In genomic region chr21:36471254-36471723, GRCh38 we compare ENCODE assay signal across 11 cellular contexts. TPM values are rescaled to one million over a fixed set of nuclear protein-coding genes. Genes with fewer than 3 reads are reported as not detected.
DNase-seq lines count a peak whose midpoint lies in the region; TF ChIP-seq lines count a peak whose summit lies in the region.
"Had no signal": no experiment of that assay in that cellular context is flagged by ENCODE, and none has a peak within 500 bp of the region (broad histone marks: within the 10 kb centered on the region; RNA-seq: fewer than 3 reads in every experiment).

No MANE protein-coding gene starts in this region.

- intact Hi-C loops in activated CD4-positive, alpha-beta T cell treated with anti-CD3 and anti-CD28 coated beads, Interleukin-2, amount 10 ng/mL, durations not matched to agents 24 days and 14 days (cut with micrococcal nuclease) = no loop called here

- H3K27ac Mint-ChIP-seq in activated CD4-positive, alpha-beta T cell treated with anti-CD3 and anti-CD28 coated beads, Interleukin-2, amount 10 ng/mL, durations not matched to agents 24 days and 14 days = no peak overlapping the region
- H3K27ac Mint-ChIP-seq in neural crest cell (ENCODE audit: unreplicated experiment) (peak overlapping the region; percentile 35), type B pancreatic cell (no peak overlapping the region)

- H3K9me3 Mint-ChIP-seq in activated CD4-positive, alpha-beta T cell treated with anti-CD3 and anti-CD28 coated beads, Interleukin-2, amount 10 ng/mL, durations not matched to agents 24 days and 14 days = no peaks in the 10 kb centered on the region
- H3K9me3 Mint-ChIP-seq in neural crest cell = no peaks in the 10 kb centered on the region
- H3K9me3 Mint-ChIP-seq in type B pancreatic cell = peaks cover 4% of the 10 kb centered on the region

- CTCF ChIA-PET in HEK293 (lab: Yijun Ruan, JAX) = interaction anchor here (0.5 kb wide), 1 partner anchor 50 kb away, joined by 3 read pairs; no protein-coding TSS in a partner anchor

- no peak overlapping the region for H3K4me3 ChIP-seq in HEK293 (ENCODE audit: low read depth, low read length)

- H3K4me1 ChIP-seq in HEK293 (ENCODE audit: control insufficient read depth, insufficient read depth, low read length) = peaks cover 3% of the 10 kb centered on the region

- DNase-seq in activated CD4-positive, alpha-beta T cell treated with anti-CD3 and anti-CD28 coated beads for 48 hours = peak; percentile 44
- DNase-seq in activated CD4-positive, alpha-beta T cell treated with anti-CD3 and anti-CD28 coated beads, Interleukin-2, amount 10 ng/mL, durations not matched to agents 24 days and 14 days = no peak
- DNase-seq in RPMI7951 (ENCODE audit: low read depth) (peak; percentile 28), neural crest cell (ENCODE audit: low read depth, low spot score) (no peak), type B pancreatic cell (ENCODE audit: extremely low spot score, unreplicated experiment) (no peak), Kasumi-1 (lab: John Stamatoyannopoulos, UW) (no peak), NCI-H2107 treated with DMSO at 0.1 percent for 48 hours (lab: John Stamatoyannopoulos, UW; ENCODE audit: unreplicated experiment) (no peak)
- DNase-seq: NCI-H526; stimulated activated CD4-positive, alpha-beta T cell treated with anti-CD3 and anti-CD28 coated beads, Interleukin-4, amount 100 ng/mL, for 1 hour had no signal

- TF ChIP-seq CTCF in HEK293 (tag by site-specific recombination; IDR thresholded peaks at IDR 0.05) = no peak
- no peak for TF ChIP-seq CTCF in neural crest cell (conservative IDR thresholded peaks at IDR 0.05)
- no peak for TF ChIP-seq CTCF in type B pancreatic cell (conservative IDR thresholded peaks at IDR 0.05)

- H3K27ac ChIP-seq in HEK293 (ENCODE audit: extremely low read depth, low read depth, low read length) = no peak overlapping the region

- no peak overlapping the region for H3K4me3 Mint-ChIP-seq in activated CD4-positive, alpha-beta T cell treated with anti-CD3 and anti-CD28 coated beads, Interleukin-2, amount 10 ng/mL, durations not matched to agents 24 days and 14 days
- H3K4me3 Mint-ChIP-seq in neural crest cell (no peak overlapping the region), type B pancreatic cell (no peak overlapping the region)

- peaks cover 3% of the 10 kb centered on the region for H3K27me3 Mint-ChIP-seq in activated CD4-positive, alpha-beta T cell treated with anti-CD3 and anti-CD28 coated beads, Interleukin-2, amount 10 ng/mL, durations not matched to agents 24 days and 14 days
- H3K27me3 Mint-ChIP-seq in neural crest cell (ENCODE audit: low read depth) = no peaks in the 10 kb centered on the region
- peaks cover 5% of the 10 kb centered on the region for H3K27me3 Mint-ChIP-seq in type B pancreatic cell

- POLR2A ChIA-PET in HEK293 (lab: Yijun Ruan, JAX) = interaction anchor here (1.2 kb wide), 1 partner anchor 41 kb away, joined by 3 read pairs; no protein-coding TSS in a partner anchor

- H3K36me3 ChIP-seq in HEK293 (ENCODE audit: control insufficient read depth in 2 of 2, insufficient read depth in 1 of 2, low read length in 2 of 2) = no peaks in the 10 kb centered on the region

- H3K36me3 Mint-ChIP-seq in activated CD4-positive, alpha-beta T cell treated with anti-CD3 and anti-CD28 coated beads, Interleukin-2, amount 10 ng/mL, durations not matched to agents 24 days and 14 days (ENCODE audit: low read depth) = no peaks in the 10 kb centered on the region
- H3K36me3 Mint-ChIP-seq in neural crest cell (ENCODE audit: low read depth) (no peaks in the 10 kb centered on the region), type B pancreatic cell (no peaks in the 10 kb centered on the region)

- peaks cover 2% of the 10 kb centered on the region for H3K4me1 Mint-ChIP-seq in activated CD4-positive, alpha-beta T cell treated with anti-CD3 and anti-CD28 coated beads, Interleukin-2, amount 10 ng/mL, durations not matched to agents 24 days and 14 days
- no peaks in the 10 kb centered on the region for H3K4me1 Mint-ChIP-seq in neural crest cell
- H3K4me1 Mint-ChIP-seq in type B pancreatic cell (ENCODE audit: unreplicated experiment) = no peaks in the 10 kb centered on the region

- H3K9me3 ChIP-seq in HEK293 (ENCODE audit: control insufficient read depth, insufficient read depth, low read depth, low read length) = no peaks in the 10 kb centered on the region

TF ChIP-seq in HEK293, 187 proteins besides CTCF, POLR2A, EP300 and RAD21:
- TF ChIP-seq SETDB1 (IDR thresholded peaks at IDR 0.05; ENCODE audit: insufficient read length, low read length) = peak; percentile 42
- TF ChIP-seq KLF1 (tag by site-specific recombination; IDR thresholded peaks at IDR 0.05) = no peak
- 0 out of 2 replicates have a peak, but pooled peaks have one; percentile 16 for TF ChIP-seq ZNF184 (tag by site-specific recombination; IDR thresholded peaks at IDR 0.05)
- no peak for TF ChIP-seq ZSCAN23 (tag by site-specific recombination; IDR thresholded peaks at IDR 0.05)
- TF ChIP-seq KLF9 (tag by site-specific recombination; IDR thresholded peaks at IDR 0.05; ENCODE audit: low read depth) = no peak
- peak; percentile 69 for TF ChIP-seq ZNF133 (tag by site-specific recombination; IDR thresholded peaks at IDR 0.05)
- no peak for TF ChIP-seq ZNF701 (tag by site-specific recombination; IDR thresholded peaks at IDR 0.05)
- TF ChIP-seq OVOL3 (tag by site-specific recombination; IDR thresholded peaks at IDR 0.05) = no peak
- no peak for TF ChIP-seq ZNF585B (tag by site-specific recombination; IDR thresholded peaks at IDR 0.05)
- TF ChIP-seq ZNF626 (tag by site-specific recombination; IDR thresholded peaks at IDR 0.05) = no peak
- TF ChIP-seq KLF16 (tag by site-specific recombination; IDR thresholded peaks at IDR 0.05) = no peak
- TF ChIP-seq ZNF580 (tag by site-specific recombination; IDR thresholded peaks at IDR 0.05) = no peak
- TF ChIP-seq ZSCAN16 (tag by site-specific recombination; IDR thresholded peaks at IDR 0.05) = no peak
- no peak for TF ChIP-seq ZNF670 (tag by site-specific recombination; IDR thresholded peaks at IDR 0.05; ENCODE audit: low read depth)
- no peak for TF ChIP-seq BCL11B (tag by site-specific recombination; IDR thresholded peaks at IDR 0.05; ENCODE audit: low read depth)

RNA-seq across cellular contexts. Expression of gene CLDN14, which starts 8.6 kb away (rescaled TPM):
- not detected in 2 replicates for total RNA-seq in activated CD4-positive, alpha-beta T cell treated with anti-CD3 and anti-CD28 coated beads, Interleukin-2, amount 10 ng/mL, durations not matched to agents 24 days and 14 days
- total RNA-seq in RPMI7951 (2014; rRNA removed; shearing (Covaris generic)) = not detected in 2 replicates
- total RNA-seq in neural crest cell = not detected in 2 replicates
- total RNA-seq in type B pancreatic cell (ENCODE audit: low replicate concordance) = not detected in 2 replicates
- total RNA-seq: A673 had no signal

Comparison
In these comparisons a context has a peak if more than half of its experiments do, and no peak if none do; other contexts are left out.
1. DNase-seq: peak in activated CD4-positive, alpha-beta T cell treated with anti-CD3 and anti-CD28 coated beads for 48 hours (single experiment) and RPMI7951 (single experiment); none in activated CD4-positive, alpha-beta T cell treated with anti-CD3 and anti-CD28 coated beads, Interleukin-2, amount 10 ng/mL, durations not matched to agents 24 days and 14 days (single experiment), neural crest cell (single experiment), type B pancreatic cell (single experiment), Kasumi-1 (0 of 2) and NCI-H2107 treated with DMSO at 0.1 percent for 48 hours (single experiment).